ENCODE assay signal across 8 cellular contexts in genomic region chr1:244865028-244865371, GRCh38. TPM values are rescaled to one million over a fixed set of nuclear protein-coding genes. Genes with fewer than 3 reads are reported as not detected.
DNase-seq lines count a peak whose midpoint lies in the region; ATAC-seq, FAIRE-seq and TF ChIP-seq lines count a peak whose summit lies in the region.

No MANE protein-coding gene starts in this region.

- H4K20me1 ChIP-seq in GM12878 (ENCODE audit: control insufficient read depth, insufficient read depth) = peaks cover 14% of the 10 kb centered on the region

- no peak for FAIRE-seq in GM12878 (lab: Jason Lieb, UNC)

- SMC1A ChIA-PET in GM12878 (lab: Charles Lee; ENCODE audit: uncharacterized antibody, unreplicated experiment) = interaction anchor here (0.6 to 18.4 kb wide), 14 partner anchors 10 to 260 kb away, joined by 3 to 360 read pairs (median 4); partner anchors contain the start of gene COX20

- no peak for TF ChIP-seq CTCF in GM12878 (IDR thresholded peaks at IDR 0.05 in 2 of 3, conservative IDR thresholded peaks at IDR 0.05 in 1 of 3; ENCODE audit: control insufficient read depth in 2 of 3, extremely low read depth in 1 of 3, insufficient read depth in 1 of 3, low read depth in 3 of 3, low read length in 3 of 3)

- H2AFZ ChIP-seq in GM12878 (ENCODE audit: control insufficient read depth, low read depth, low read length) = peak overlapping the region; percentile 94

- H3K27me3 ChIP-seq in GM12878 (replicated peaks in 1 of 2; ENCODE audit: control insufficient read depth in 2 of 2, insufficient read depth in 2 of 2, low read length in 1 of 2) = no peaks in the 10 kb centered on the region

- RAD21 ChIA-PET in GM12878 (lab: Charles Lee; ENCODE audit: unreplicated experiment) = interaction anchor here (1.2 to 2.8 kb wide), 7 partner anchors 30 to 178 kb away, joined by 3 to 22 read pairs (median 10); partner anchors contain the start of gene COX20

- no peak for TF ChIP-seq EP300 in GM12878 (IDR thresholded peaks at IDR 0.05; ENCODE audit: borderline replicate concordance in 1 of 2, control insufficient read depth in 1 of 2, low read depth in 2 of 2, low read length in 2 of 2)

- H3K79me2 ChIP-seq in GM12878 (ENCODE audit: control insufficient read depth, insufficient read depth, low read length) = peaks cover 50% of the 10 kb centered on the region

- peaks cover 52% of the 10 kb centered on the region for H3K36me3 Mint-ChIP-seq in stimulated activated effector memory CD8-positive, alpha-beta T cell treated with anti-CD3 and anti-CD28 coated beads, Interleukin-12 subunit alpha, Interleukin-12 subunit beta, amount 100 ng/mL, for 72 hours

- H3K4me3 ChIP-seq in GM12878 = peak overlapping the region; percentile 72

- H3K27ac Mint-ChIP-seq in stimulated activated effector memory CD8-positive, alpha-beta T cell treated with anti-CD3 and anti-CD28 coated beads, Interleukin-12 subunit alpha, Interleukin-12 subunit beta, amount 100 ng/mL, for 72 hours = peak overlapping the region; percentile 99

- TF ChIP-seq POLR2A in GM12878 (IDR thresholded peaks at IDR 0.05; ENCODE audit: low read depth, low read length) = no peak

- in situ Hi-C loops in GM12878 (cut with MboI) = no loop called here

- peak overlapping the region; percentile 100 for H3K9ac ChIP-seq in GM12878 (ENCODE audit: control insufficient read depth, insufficient read depth, low read length)

- no peak for TF ChIP-seq RAD21 in GM12878 (IDR thresholded peaks at IDR 0.05; ENCODE audit: insufficient read depth, low read depth, low read length)

- 42% methylated on average over 9 of the region's 9 CpGs for WGBS in GM12878 (ENCODE audit: insufficient coverage, insufficient replicate concordance, low lambda C conversion rate, missing lambda C conversion rate)

- CTCF ChIA-PET in GM12878 (lab: Yijun Ruan, JAX) = interaction anchor here (0.5 to 11.1 kb wide), 8 partner anchors 9 to 177 kb away, joined by 3 to 98 read pairs (median 8); partner anchors contain the start of gene COX20

- TSS peak; percentile 99 for BruUV-seq in GM12878 (replicated peaks; lab: Mats Ljungman, UMichigan)

- POLR2A ChIA-PET in GM12878 (lab: Charles Lee) = interaction anchor here (0.6 to 21.2 kb wide), 7 partner anchors 25 to 108 kb away, joined by 3 to 350 read pairs (median 5); partner anchors contain the start of gene COX20

- peaks cover 2 to 19% of the 10 kb centered on the region in 2 experiments for H3K36me3 ChIP-seq in GM12878 (ENCODE audit: control insufficient read depth in 2 of 2, insufficient read depth in 2 of 2, low read length in 1 of 2)

- peak overlapping the region; percentile 91 for H3K4me2 ChIP-seq in GM12878 (ENCODE audit: control insufficient read depth, insufficient read depth)

- H3K27ac ChIP-seq in GM12878 (ENCODE audit: control insufficient read depth, insufficient read depth) = peak overlapping the region; percentile 99

- no peaks in the 10 kb centered on the region for H3K9me3 ChIP-seq in GM12878 (replicated peaks; ENCODE audit: control insufficient read depth, insufficient read depth, low read length)

- DNase-seq in NCI-H1694 (lab: John Stamatoyannopoulos, UW) (peak; percentile 53), NCI-H1694 treated with DMSO at 0.1 percent for 48 hours (lab: John Stamatoyannopoulos, UW) (no peak), RPMI8226 (peak; percentile 48), GM12878 (ENCODE audit: low read depth, low spot score) (no peak), left colon (peak; percentile 36 to 60), NCI-H2171 (lab: John Stamatoyannopoulos, UW) (no peak)
- peak in 1 of 2 donors; percentile 11 for DNase-seq in stimulated activated effector memory CD8-positive, alpha-beta T cell treated with anti-CD3 and anti-CD28 coated beads, Interleukin-12 subunit alpha, Interleukin-12 subunit beta, amount 100 ng/mL, for 72 hours (ENCODE audit: low spot score in 2 of 2)

- intact Hi-C loops in GM12878 (cut with micrococcal nuclease; ENCODE audit: unreplicated experiment) = loop anchor here (2.0 kb wide), 1 partner anchor 212 kb away; the partner anchor contains the start of gene DESI2
- intact Hi-C loops in left colon (cut with DNase I, micrococcal nuclease) = loop anchor here in 1 of 2 donors (5.0 to 10.0 kb wide), 2 partner anchors 100 to 177 kb away; a partner anchor contains a TSS

- H3K4me1 ChIP-seq in GM12878 (ENCODE audit: control insufficient read depth, insufficient read depth, low read length) = peaks cover 3% of the 10 kb centered on the region; the same call in 1 of the 2 replicates

- H3K9me3 Mint-ChIP-seq in stimulated activated effector memory CD8-positive, alpha-beta T cell treated with anti-CD3 and anti-CD28 coated beads, Interleukin-12 subunit alpha, Interleukin-12 subunit beta, amount 100 ng/mL, for 72 hours = no peaks in the 10 kb centered on the region

- peak overlapping the region; percentile 83 for H3K4me3 Mint-ChIP-seq in stimulated activated effector memory CD8-positive, alpha-beta T cell treated with anti-CD3 and anti-CD28 coated beads, Interleukin-12 subunit alpha, Interleukin-12 subunit beta, amount 100 ng/mL, for 72 hours

- no peak for ATAC-seq in GM12878
- no peak for ATAC-seq in left colon
- ATAC-seq in stimulated activated effector memory CD8-positive, alpha-beta T cell treated with anti-CD3 and anti-CD28 coated beads, Interleukin-12 subunit alpha, Interleukin-12 subunit beta, amount 100 ng/mL, for 72 hours = no peak
- ATAC-seq in GM18520 (IDR thresholded peaks at IDR 0.05; ENCODE audit: unreplicated experiment) = no peak

- peaks cover 29% of the 10 kb centered on the region for H3K4me1 Mint-ChIP-seq in stimulated activated effector memory CD8-positive, alpha-beta T cell treated with anti-CD3 and anti-CD28 coated beads, Interleukin-12 subunit alpha, Interleukin-12 subunit beta, amount 100 ng/mL, for 72 hours

TF ChIP-seq in GM12878, 131 proteins besides CTCF, POLR2A, EP300 and RAD21:
- no peak for TF ChIP-seq CHD1 (IDR thresholded peaks at IDR 0.05; ENCODE audit: low read depth, low read length)
- no peak for TF ChIP-seq TCF3 (IDR thresholded peaks at IDR 0.05; ENCODE audit: borderline replicate concordance, insufficient read depth, low read depth, low read length)
- TF ChIP-seq SMAD1 (IDR thresholded peaks at IDR 0.05; ENCODE audit: low read depth, partially characterized antibody) = no peak
- TF ChIP-seq MTA3 (IDR thresholded peaks at IDR 0.05; ENCODE audit: borderline replicate concordance, low read length) = peak; percentile 29; the same call in 1 of the 2 replicates

RNA-seq across cellular contexts. Expression of gene HNRNPU, which starts 0.7 kb away (rescaled TPM):
- total RNA-seq in GM12878 (2013; cell fraction: nucleolus; rRNA removed) = 817 and 826 TPM in 2 replicates
- total RNA-seq in GM12878 (2014; rRNA removed) (377 and 402 TPM in 2 replicates), GM12878 (2014; rRNA removed; fragmentation: Illumina TruSeq; extraction: Trizol) (443 and 460 TPM in 2 replicates), GM12878 (2021) (431 and 461 TPM in 2 replicates), left colon (100 to 1,000 TPM; 188 to 225 TPM)
- 171 TPM for polyA plus RNA-seq in GM12878 (2011; ENCODE audit: low read depth)
- polyA plus RNA-seq in GM12878 (2011; rRNA removed) (327 and 513 TPM in 2 replicates), GM12878 (2014; fragmentation: Illumina TruSeq; extraction: Trizol) (569 and 704 TPM in 2 replicates), GM12878 (2014; fragmentation: Nextera tagmentation; extraction: Ambion mirVana) (100 to 1,000 TPM; 163 to 201 TPM), GM12878 (2014; rRNA removed) (331 and 358 TPM in 2 replicates), GM12878 (2016; fragmentation: Nextera tagmentation; extraction: Ambion mirVana) (100 to 1,000 TPM; 439 to 514 TPM)
- polyA plus RNA-seq in GM12878 (2011; cell fraction: cytosol; rRNA removed) = 120 TPM in 2 replicates
- polyA plus RNA-seq in GM12878 (2011; cell fraction: nucleus; rRNA removed) = 211 and 351 TPM in 2 replicates
- 234 TPM in 2 replicates for polyA plus RNA-seq in GM12878 (2012)
- polyA minus RNA-seq in GM12878 (2011; rRNA and poly(A)+ RNA removed) = 237 and 306 TPM in 2 replicates
- polyA minus RNA-seq in GM12878 (2011; cell fraction: cytosol; rRNA and poly(A)+ RNA removed) = 125 and 176 TPM in 2 replicates
- polyA minus RNA-seq in GM12878 (2011; cell fraction: nucleus; rRNA and poly(A)+ RNA removed) = 88.7 and 155 TPM in 2 replicates

RNA-seq across cellular contexts. Expression of gene COX20, which starts 29.5 kb away (rescaled TPM):
- 28.5 and 29.0 TPM in 2 replicates for total RNA-seq in GM12878 (2013; cell fraction: nucleolus; rRNA removed)
- 22.8 and 25.9 TPM in 2 replicates for total RNA-seq in GM12878 (2014; rRNA removed)
- total RNA-seq in GM12878 (2014; rRNA removed; fragmentation: Illumina TruSeq; extraction: Trizol) = 31.6 and 40.4 TPM in 2 replicates
- total RNA-seq in GM12878 (2021) = 22.1 and 28.4 TPM in 2 replicates
- polyA plus RNA-seq in GM12878 (2011; ENCODE audit: low read depth) = 11.9 TPM
- polyA plus RNA-seq in GM12878 (2011; rRNA removed) = 36.7 and 75.5 TPM in 2 replicates
- polyA plus RNA-seq in GM12878 (2011; cell fraction: cytosol; rRNA removed) = 12.9 and 14.4 TPM in 2 replicates
- 17.8 and 18.8 TPM in 2 replicates for polyA plus RNA-seq in GM12878 (2011; cell fraction: nucleus; rRNA removed)
- 35.9 and 36.7 TPM in 2 replicates for polyA plus RNA-seq in GM12878 (2012)
- 54.4 and 54.9 TPM in 2 replicates for polyA plus RNA-seq in GM12878 (2014; fragmentation: Illumina TruSeq; extraction: Trizol)
- polyA plus RNA-seq in GM12878 (2014; fragmentation: Nextera tagmentation; extraction: Ambion mirVana) = 10 to 100 TPM; 91.9 to 95.3 TPM
- 38.0 and 51.0 TPM in 2 replicates for polyA plus RNA-seq in GM12878 (2014; rRNA removed)
- polyA plus RNA-seq in GM12878 (2016; fragmentation: Nextera tagmentation; extraction: Ambion mirVana) = 100 to 1,000 TPM; 112 TPM
- polyA minus RNA-seq in GM12878 (2011; rRNA and poly(A)+ RNA removed) = 8.3 and 11.3 TPM in 2 replicates
- polyA minus RNA-seq in GM12878 (2011; cell fraction: cytosol; rRNA and poly(A)+ RNA removed) = 2.5 and 3.8 TPM in 2 replicates
- 16.2 and 22.1 TPM in 2 replicates for polyA minus RNA-seq in GM12878 (2011; cell fraction: nucleus; rRNA and poly(A)+ RNA removed)
- total RNA-seq in left colon = 10 to 100 TPM; 21.8 to 30.5 TPM

Comparison
In these comparisons a context has a peak if more than half of its experiments do, and no peak if none do; other contexts are left out.
1. DNase-seq: peak in NCI-H1694 (single experiment), RPMI8226 (single experiment) and left colon (2 of 2); none in NCI-H1694 treated with DMSO at 0.1 percent for 48 hours (single experiment), GM12878 (single experiment) and NCI-H2171 (single experiment).